2 cellular contexts compared by ENCODE assay signal in genomic region chr16:23502466-23502865, GRCh38.
TF ChIP-seq lines count a peak whose summit lies in the region.

No MANE protein-coding gene starts in this region.

TF ChIP-seq in endothelial cell of umbilical vein, 7 proteins besides CTCF, POLR2A, EP300 and RAD21:
- TF ChIP-seq JUN (IDR thresholded peaks at IDR 0.05; ENCODE audit: borderline replicate concordance, insufficient read depth, insufficient read length, low read depth) (no peak), POLR2AphosphoS5 (IDR thresholded peaks at IDR 0.05; ENCODE audit: insufficient read depth, low read depth, low read length) (no peak), EZH2 (IDR thresholded peaks at IDR 0.05; ENCODE audit: borderline replicate concordance, low read depth, low read length, severe bottlenecking) (no peak), FOS (IDR thresholded peaks at IDR 0.05; ENCODE audit: borderline replicate concordance, insufficient read depth, low read length) (no peak)

TF ChIP-seq in HEK293T, 16 proteins besides CTCF, POLR2A, EP300 and RAD21:
- TF ChIP-seq FOXM1 (IDR thresholded peaks at IDR 0.05; ENCODE audit: borderline replicate concordance) = no peak
- TF ChIP-seq ELF4 (IDR thresholded peaks at IDR 0.05) = no peak
- TF ChIP-seq NFRKB (IDR thresholded peaks at IDR 0.05) = no peak
- no peak for TF ChIP-seq SUZ12 (IDR thresholded peaks at IDR 0.05)
- TF ChIP-seq L3MBTL2 (conservative IDR thresholded peaks at IDR 0.05) = no peak
- TF ChIP-seq PKNOX1 (IDR thresholded peaks at IDR 0.05) = no peak
- no peak for TF ChIP-seq ZNF384 (IDR thresholded peaks at IDR 0.05)
- TF ChIP-seq SP1 (IDR thresholded peaks at IDR 0.05) = no peak
- TF ChIP-seq FOXK2 (IDR thresholded peaks at IDR 0.05) = no peak
- no peak for TF ChIP-seq LEF1 (IDR thresholded peaks at IDR 0.05; ENCODE audit: borderline replicate concordance)
- no peak for TF ChIP-seq ARNT (IDR thresholded peaks at IDR 0.05)
- TF ChIP-seq TARDBP (IDR thresholded peaks at IDR 0.05) = no peak
- TF ChIP-seq BHLHE40 (IDR thresholded peaks at IDR 0.05; ENCODE audit: borderline replicate concordance) = no peak
- no peak for TF ChIP-seq CTBP1 (IDR thresholded peaks at IDR 0.05; ENCODE audit: borderline replicate concordance)
